11 cellular contexts compared by ENCODE assay signal in genomic region chr5:163571755-163572154, GRCh38.
A peak's percentile ranks its signal among the peaks of the same experiment; 100 is the strongest.
DNase-seq lines count a peak whose midpoint lies in the region; ATAC-seq and TF ChIP-seq lines count a peak whose summit lies in the region.
"Had no signal": no experiment of that assay in that cellular context is flagged by ENCODE, and none has a peak within 500 bp of the region (broad histone marks: within the 10 kb centered on the region; RNA-seq: fewer than 3 reads in every experiment).

No MANE protein-coding gene starts in this region.

- intact Hi-C loops in aorta (cut with DNase I): no loop called here

- H3K4me3 ChIP-seq in retinal pigment epithelial cell (ENCODE audit: low read length) (no peak overlapping the region), aorta (ENCODE audit: low read length in 2 of 2) (no peak overlapping the region)
- H3K4me3 ChIP-seq: breast epithelium had no signal

- TF ChIP-seq CTCF in RWPE1 (conservative IDR thresholded peaks at IDR 0.05; ENCODE audit: low read depth) (no peak), retinal pigment epithelial cell (conservative IDR thresholded peaks at IDR 0.05; ENCODE audit: low read depth, low read length) (no peak)

- DNase-seq in GM04503 (ENCODE audit: low read depth) (peak; percentile 67), RWPE1 (ENCODE audit: low spot score) (peak; percentile 75), fibroblast of gingiva (ENCODE audit: low read depth) (peak; percentile 37), retinal pigment epithelial cell (ENCODE audit: low read depth) (peak; percentile 20), NCI-H69 (lab: John Stamatoyannopoulos, UW) (no peak), aorta (no peak), RKO (ENCODE audit: low spot score) (no peak)
- DNase-seq: small intestine; stimulated activated CD8-positive, alpha-beta memory T cell treated with anti-CD3 and anti-CD28 coated beads, Interleukin-4, amount 100 ng/mL, for 48 hours had no signal

- H3K36me3 ChIP-seq in aorta (ENCODE audit: control insufficient read depth in 1 of 2, insufficient read depth in 2 of 2, low read length in 1 of 2): no peaks in the 10 kb centered on the region
- H3K36me3 ChIP-seq: breast epithelium had no signal

- H3K4me1 ChIP-seq in aorta (ENCODE audit: control insufficient read depth in 1 of 2, insufficient read depth in 2 of 2, low read length in 2 of 2): no peaks in the 10 kb centered on the region
- H3K4me1 ChIP-seq: breast epithelium had no signal

- POLR2A ChIA-PET in RWPE1 (lab: Yijun Ruan, JAX; ENCODE audit: low non-redundant PET): no interaction called here

- ATAC-seq in aorta (ENCODE audit: low FRiP score): no peak
- ATAC-seq in HG03521 (IDR thresholded peaks at IDR 0.05; ENCODE audit: unreplicated experiment): no peak

- H3K27me3 ChIP-seq in aorta (ENCODE audit: control insufficient read depth in 1 of 2, insufficient read depth in 2 of 2, low read length in 1 of 2): peaks cover 0 to 3% of the 10 kb centered on the region in 2 donors
- H3K27me3 ChIP-seq: breast epithelium had no signal

- H3K27ac ChIP-seq in RWPE1: no peak overlapping the region; the same call in 1 of the 2 replicates
- no peak overlapping the region for H3K27ac ChIP-seq in aorta (ENCODE audit: low read depth in 1 of 2, low read length in 2 of 2)
- H3K27ac ChIP-seq: breast epithelium had no signal

- H3K9me3 ChIP-seq in aorta (ENCODE audit: control insufficient read depth, low read length): peaks cover 1% of the 10 kb centered on the region
- H3K9me3 ChIP-seq: breast epithelium had no signal

- CTCF ChIA-PET in RWPE1 (lab: Yijun Ruan, JAX): interaction anchor here (1.2 kb wide), 1 partner anchor 933 kb away, joined by 3 read pairs; no protein-coding TSS in a partner anchor

- 36 to 40% methylated on average over 3 of the region's 3 CpGs for WGBS in aorta, 2 donors

Comparison
In these comparisons a context has a peak if more than half of its experiments do, and no peak if none do; other contexts are left out.
1. DNase-seq: peak in GM04503 (single experiment), RWPE1 (single experiment), fibroblast of gingiva (single experiment) and retinal pigment epithelial cell (single experiment); none in NCI-H69 (single experiment), aorta (0 of 2) and RKO (single experiment).